1 cellular context compared by ENCODE assay signal in the genomic region with DNA sequence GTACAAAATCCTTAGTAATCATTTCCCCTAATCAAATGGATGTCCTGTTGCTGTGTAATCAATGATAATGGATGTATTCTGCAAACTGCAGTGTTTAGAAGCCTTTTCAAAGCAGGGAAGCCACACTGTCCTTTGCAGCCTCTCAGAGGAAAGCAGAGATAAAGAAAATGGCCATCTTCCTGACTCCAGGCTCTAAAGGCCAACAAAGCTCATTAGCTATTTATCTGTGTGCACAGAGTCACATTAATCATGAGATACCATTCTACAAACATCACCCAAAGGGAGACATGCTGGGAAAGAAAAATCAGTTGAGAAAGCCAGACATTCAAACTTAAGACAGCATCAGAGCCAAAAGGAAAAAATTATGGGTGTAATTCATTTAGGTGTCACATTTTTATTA.
TF ChIP-seq lines count a peak whose summit lies in the region.

No MANE protein-coding gene starts in this region.

TF ChIP-seq in SK-N-SH treated with all-trans-retinoic acid at 6 μM for 48 hours, 23 proteins besides CTCF, POLR2A, EP300 and RAD21 (continued from another document):
- no peak for TF ChIP-seq OSR1 (CRISPR knock-in tag; IDR thresholded peaks at IDR 0.05)
- TF ChIP-seq, protein P1, sequence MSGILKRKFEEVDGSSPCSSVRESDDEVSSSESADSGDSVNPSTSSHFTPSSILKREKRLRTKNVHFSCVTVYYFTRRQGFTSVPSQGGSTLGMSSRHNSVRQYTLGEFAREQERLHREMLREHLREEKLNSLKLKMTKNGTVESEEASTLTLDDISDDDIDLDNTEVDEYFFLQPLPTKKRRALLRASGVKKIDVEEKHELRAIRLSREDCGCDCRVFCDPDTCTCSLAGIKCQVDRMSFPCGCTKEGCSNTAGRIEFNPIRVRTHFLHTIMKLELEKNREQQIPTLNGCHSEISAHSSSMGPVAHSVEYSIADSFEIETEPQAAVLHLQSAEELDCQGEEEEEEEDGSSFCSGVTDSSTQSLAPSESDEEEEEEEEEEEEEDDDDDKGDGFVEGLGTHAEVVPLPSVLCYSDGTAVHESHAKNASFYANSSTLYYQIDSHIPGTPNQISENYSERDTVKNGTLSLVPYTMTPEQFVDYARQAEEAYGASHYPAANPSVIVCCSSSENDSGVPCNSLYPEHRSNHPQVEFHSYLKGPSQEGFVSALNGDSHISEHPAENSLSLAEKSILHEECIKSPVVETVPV (CRISPR knock-in tag; IDR thresholded peaks at IDR 0.05) = no peak
- TF ChIP-seq, protein P2, sequence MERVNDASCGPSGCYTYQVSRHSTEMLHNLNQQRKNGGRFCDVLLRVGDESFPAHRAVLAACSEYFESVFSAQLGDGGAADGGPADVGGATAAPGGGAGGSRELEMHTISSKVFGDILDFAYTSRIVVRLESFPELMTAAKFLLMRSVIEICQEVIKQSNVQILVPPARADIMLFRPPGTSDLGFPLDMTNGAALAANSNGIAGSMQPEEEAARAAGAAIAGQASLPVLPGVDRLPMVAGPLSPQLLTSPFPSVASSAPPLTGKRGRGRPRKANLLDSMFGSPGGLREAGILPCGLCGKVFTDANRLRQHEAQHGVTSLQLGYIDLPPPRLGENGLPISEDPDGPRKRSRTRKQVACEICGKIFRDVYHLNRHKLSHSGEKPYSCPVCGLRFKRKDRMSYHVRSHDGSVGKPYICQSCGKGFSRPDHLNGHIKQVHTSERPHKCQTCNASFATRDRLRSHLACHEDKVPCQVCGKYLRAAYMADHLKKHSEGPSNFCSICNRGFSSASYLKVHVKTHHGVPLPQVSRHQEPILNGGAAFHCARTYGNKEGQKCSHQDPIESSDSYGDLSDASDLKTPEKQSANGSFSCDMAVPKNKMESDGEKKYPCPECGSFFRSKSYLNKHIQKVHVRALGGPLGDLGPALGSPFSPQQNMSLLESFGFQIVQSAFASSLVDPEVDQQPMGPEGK (CRISPR knock-in tag; IDR thresholded peaks at IDR 0.05; ENCODE audit: borderline replicate concordance) = no peak
- TF ChIP-seq, protein P3, sequence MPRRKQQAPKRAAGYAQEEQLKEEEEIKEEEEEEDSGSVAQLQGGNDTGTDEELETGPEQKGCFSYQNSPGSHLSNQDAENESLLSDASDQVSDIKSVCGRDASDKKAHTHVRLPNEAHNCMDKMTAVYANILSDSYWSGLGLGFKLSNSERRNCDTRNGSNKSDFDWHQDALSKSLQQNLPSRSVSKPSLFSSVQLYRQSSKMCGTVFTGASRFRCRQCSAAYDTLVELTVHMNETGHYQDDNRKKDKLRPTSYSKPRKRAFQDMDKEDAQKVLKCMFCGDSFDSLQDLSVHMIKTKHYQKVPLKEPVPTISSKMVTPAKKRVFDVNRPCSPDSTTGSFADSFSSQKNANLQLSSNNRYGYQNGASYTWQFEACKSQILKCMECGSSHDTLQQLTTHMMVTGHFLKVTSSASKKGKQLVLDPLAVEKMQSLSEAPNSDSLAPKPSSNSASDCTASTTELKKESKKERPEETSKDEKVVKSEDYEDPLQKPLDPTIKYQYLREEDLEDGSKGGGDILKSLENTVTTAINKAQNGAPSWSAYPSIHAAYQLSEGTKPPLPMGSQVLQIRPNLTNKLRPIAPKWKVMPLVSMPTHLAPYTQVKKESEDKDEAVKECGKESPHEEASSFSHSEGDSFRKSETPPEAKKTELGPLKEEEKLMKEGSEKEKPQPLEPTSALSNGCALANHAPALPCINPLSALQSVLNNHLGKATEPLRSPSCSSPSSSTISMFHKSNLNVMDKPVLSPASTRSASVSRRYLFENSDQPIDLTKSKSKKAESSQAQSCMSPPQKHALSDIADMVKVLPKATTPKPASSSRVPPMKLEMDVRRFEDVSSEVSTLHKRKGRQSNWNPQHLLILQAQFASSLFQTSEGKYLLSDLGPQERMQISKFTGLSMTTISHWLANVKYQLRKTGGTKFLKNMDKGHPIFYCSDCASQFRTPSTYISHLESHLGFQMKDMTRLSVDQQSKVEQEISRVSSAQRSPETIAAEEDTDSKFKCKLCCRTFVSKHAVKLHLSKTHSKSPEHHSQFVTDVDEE (CRISPR knock-in tag; IDR thresholded peaks at IDR 0.05) = no peak
- no peak for TF ChIP-seq ZNF70 (CRISPR knock-in tag; IDR thresholded peaks at IDR 0.05)
- no peak for TF ChIP-seq RARB (CRISPR knock-in tag; IDR thresholded peaks at IDR 0.05)
- TF ChIP-seq TCF4 (CRISPR knock-in tag; IDR thresholded peaks at IDR 0.05; ENCODE audit: borderline replicate concordance) = no peak
- no peak for TF ChIP-seq ZNF565 (CRISPR knock-in tag; conservative IDR thresholded peaks at IDR 0.05; ENCODE audit: low read depth)
- TF ChIP-seq CSDC2 (CRISPR knock-in tag; IDR thresholded peaks at IDR 0.05) = no peak
